ENCODE assay signal across 8 cellular contexts in genomic region chr1:1200876-1201810, GRCh38. TPM values are rescaled to one million over a fixed set of nuclear protein-coding genes. Genes with fewer than 3 reads are reported as not detected.
DNase-seq lines count a peak whose midpoint lies in the region; ATAC-seq, FAIRE-seq and TF ChIP-seq lines count a peak whose summit lies in the region.

No MANE protein-coding gene starts in this region.

- peaks cover 0 to 5% (median 2%) of the 10 kb centered on the region in 4 donors for H3K4me1 Mint-ChIP-seq in CD4-positive, alpha-beta memory T cell

- no peaks in the 10 kb centered on the region for H3K79me2 ChIP-seq in GM12878 (ENCODE audit: control insufficient read depth, insufficient read depth, low read length)

- H3K4me1 ChIP-seq in CD4-positive, alpha-beta memory T cell (ENCODE audit: insufficient read depth, low read length) = peaks cover 15% of the 10 kb centered on the region
- H3K4me1 ChIP-seq in GM12878 (ENCODE audit: control insufficient read depth, insufficient read depth, low read length) = peaks cover 4% of the 10 kb centered on the region; the same call in 1 of the 2 replicates

- CTCF ChIA-PET in CD4-positive, alpha-beta memory T cell (lab: Charles Lee; ENCODE audit: partially characterized antibody) = no interaction called here
- CTCF ChIA-PET in GM12878 (lab: Yijun Ruan, JAX) = interaction anchor here (0.8 to 1.0 kb wide), 2 partner anchors 10 to 55 kb away, joined by 3 to 7 read pairs; no protein-coding TSS in a partner anchor

- H3K27ac ChIP-seq in CD4-positive, alpha-beta memory T cell (ENCODE audit: low read depth, low read length) = peak overlapping the region; percentile 67
- no peak overlapping the region for H3K27ac ChIP-seq in GM12878 (ENCODE audit: control insufficient read depth, insufficient read depth)

- H3K9me3 ChIP-seq in CD4-positive, alpha-beta memory T cell (ENCODE audit: control insufficient read depth in 1 of 2, low read length in 2 of 2) = no peaks in the 10 kb centered on the region
- H3K9me3 ChIP-seq in GM12878 (replicated peaks; ENCODE audit: control insufficient read depth, insufficient read depth, low read length) = no peaks in the 10 kb centered on the region; the same call in 2 of the 3 replicates

- no TSS peak for BruUV-seq in GM12878 (replicated peaks; lab: Mats Ljungman, UMichigan)

- no peak for FAIRE-seq in GM12878 (lab: Jason Lieb, UNC)

- no peak for TF ChIP-seq RAD21 in GM12878 (IDR thresholded peaks at IDR 0.05; ENCODE audit: insufficient read depth, low read depth, low read length)

- POLR2A ChIA-PET in CD4-positive, alpha-beta memory T cell (lab: Charles Lee; ENCODE audit: partially characterized antibody) = interaction anchor here (1.0 kb wide), 1 partner anchor 14 kb away, joined by 3 read pairs; no protein-coding TSS in a partner anchor
- POLR2A ChIA-PET in GM12878 (lab: Charles Lee) = interaction anchor here (0.7 to 1.2 kb wide), 4 partner anchors 12 to 179 kb away, joined by 3 to 4 read pairs (median 4); no protein-coding TSS in a partner anchor

- H3K9me3 Mint-ChIP-seq in CD4-positive, alpha-beta memory T cell = no peaks in the 10 kb centered on the region

- H3K4me3 Mint-ChIP-seq in CD4-positive, alpha-beta memory T cell = peak overlapping the region in 5 of 8 donors; percentile 17 to 67 (median 57)

- RAD21 ChIA-PET in GM12878 (lab: Charles Lee; ENCODE audit: unreplicated experiment) = interaction anchor here (0.7 to 1.4 kb wide), 2 partner anchors 30 kb away, joined by 3 to 5 read pairs; no protein-coding TSS in a partner anchor

- TF ChIP-seq POLR2A in GM12878 (IDR thresholded peaks at IDR 0.05; ENCODE audit: low read depth, low read length) = peak; percentile 17; the same call in 1 of the 2 replicates

- H3K36me3 Mint-ChIP-seq in CD4-positive, alpha-beta memory T cell = no peaks in the 10 kb centered on the region

- peak overlapping the region; percentile 81 to 89 (median 86) for H3K27ac Mint-ChIP-seq in CD4-positive, alpha-beta memory T cell

- no peaks in the 10 kb centered on the region for H4K20me1 ChIP-seq in GM12878 (ENCODE audit: control insufficient read depth, insufficient read depth)

- H2AFZ ChIP-seq in GM12878 (ENCODE audit: control insufficient read depth, low read depth, low read length) = peak overlapping the region; percentile 17

- no peaks in the 10 kb centered on the region for H3K36me3 ChIP-seq in CD4-positive, alpha-beta memory T cell (ENCODE audit: insufficient read depth, low read length)
- no peaks in the 10 kb centered on the region for H3K36me3 ChIP-seq in GM12878 (ENCODE audit: control insufficient read depth in 2 of 2, insufficient read depth in 2 of 2, low read length in 1 of 2)

- DNase-seq in CD4-positive, alpha-beta memory T cell = peak; percentile 87 to 91 (median 90)
- DNase-seq in UCSD-AML1 (lab: John Stamatoyannopoulos, UW; ENCODE audit: unreplicated experiment) (peak; percentile 81), GM12878 (ENCODE audit: low read depth, low spot score) (no peak), left colon (peak in 1 of 2 donors; percentile 65), NCI-H2107 (lab: John Stamatoyannopoulos, UW) (no peak)
- DNase-seq in stimulated activated CD4-positive, alpha-beta T cell treated with anti-CD3 and anti-CD28 coated beads, TNF-alpha, amount 100 ng/mL, for 48 hours (ENCODE audit: low read depth in 3 of 3) = peak; percentile 69 to 85 (median 74)

- no peak for TF ChIP-seq CTCF in GM12878 (IDR thresholded peaks at IDR 0.05 in 2 of 3, conservative IDR thresholded peaks at IDR 0.05 in 1 of 3; ENCODE audit: control insufficient read depth in 2 of 3, extremely low read depth in 1 of 3, insufficient read depth in 1 of 3, low read depth in 3 of 3, low read length in 3 of 3)

- H3K4me2 ChIP-seq in GM12878 (ENCODE audit: control insufficient read depth, insufficient read depth) = peak overlapping the region; percentile 64

- no peak overlapping the region for H3K9ac ChIP-seq in GM12878 (ENCODE audit: control insufficient read depth, insufficient read depth, low read length)

- intact Hi-C loops in CD4-positive, alpha-beta memory T cell (cut with micrococcal nuclease) = no loop called here
- intact Hi-C loops in GM12878 (cut with micrococcal nuclease; ENCODE audit: unreplicated experiment) = no loop called here
- intact Hi-C loops in left colon (cut with DNase I, micrococcal nuclease) = no loop called here

- 5% methylated on average over 20 of the region's 109 CpGs for WGBS in GM12878 (ENCODE audit: insufficient coverage, insufficient replicate concordance, low lambda C conversion rate, missing lambda C conversion rate)

- peak overlapping the region; percentile 6 to 24 for H3K4me3 ChIP-seq in CD4-positive, alpha-beta memory T cell (ENCODE audit: low read length in 2 of 2)
- no peak overlapping the region for H3K4me3 ChIP-seq in GM12878

- in situ Hi-C loops in GM12878 (cut with MboI) = no loop called here

- SMC1A ChIA-PET in GM12878 (lab: Charles Lee; ENCODE audit: uncharacterized antibody, unreplicated experiment) = interaction anchor here (1.0 kb wide), 1 partner anchor 76 kb away, joined by 3 read pairs; no protein-coding TSS in a partner anchor

- peak; percentile 81 to 83; a peak in 3 of 4 replicates for TF ChIP-seq EP300 in GM12878 (IDR thresholded peaks at IDR 0.05; ENCODE audit: borderline replicate concordance in 1 of 2, control insufficient read depth in 1 of 2, low read depth in 2 of 2, low read length in 2 of 2)

- peak; percentile 53 for ATAC-seq in HG02970 (IDR thresholded peaks at IDR 0.05; ENCODE audit: low FRiP score, unreplicated experiment)
- ATAC-seq in GM12878 = peak; percentile 79
- ATAC-seq in left colon = peak; percentile 28
- no peak for ATAC-seq in GM18861 (IDR thresholded peaks at IDR 0.05; ENCODE audit: unreplicated experiment)

- no peaks in the 10 kb centered on the region for H3K27me3 Mint-ChIP-seq in CD4-positive, alpha-beta memory T cell

- H3K27me3 ChIP-seq in CD4-positive, alpha-beta memory T cell (ENCODE audit: insufficient read depth, low read length) = no peaks in the 10 kb centered on the region
- H3K27me3 ChIP-seq in GM12878 (replicated peaks in 1 of 2; ENCODE audit: control insufficient read depth in 2 of 2, insufficient read depth in 2 of 2, low read length in 1 of 2) = no peaks in the 10 kb centered on the region; a peak in 1 of 4 replicates

RNA-seq across cellular contexts. Expression of gene TNFRSF18, which starts 5.2 kb away (rescaled TPM):
- total RNA-seq in CD4-positive, alpha-beta memory T cell = 1 to 10 TPM; 8.0 to 8.6 TPM
- 10 to 100 TPM; 22.1 to 27.1 TPM for polyA plus RNA-seq in CD4-positive, alpha-beta memory T cell
- 10.6 and 12.0 TPM in 2 replicates for total RNA-seq in GM12878 (2013; cell fraction: nucleolus; rRNA removed)
- total RNA-seq in GM12878 (2014; rRNA removed) = 4.6 and 4.8 TPM in 2 replicates
- 0.37 and 0.72 TPM in 2 replicates for total RNA-seq in GM12878 (2014; rRNA removed; fragmentation: Illumina TruSeq; extraction: Trizol)
- total RNA-seq in GM12878 (2021) = 6.1 and 6.3 TPM in 2 replicates
- polyA plus RNA-seq in GM12878 (2011; ENCODE audit: low read depth) = 1.9 TPM
- polyA plus RNA-seq in GM12878 (2011; rRNA removed) = 2.0 and 4.5 TPM in 2 replicates
- polyA plus RNA-seq in GM12878 (2011; cell fraction: cytosol; rRNA removed) = 8.1 and 12.6 TPM in 2 replicates
- 21.6 and 27.6 TPM in 2 replicates for polyA plus RNA-seq in GM12878 (2011; cell fraction: nucleus; rRNA removed)
- polyA plus RNA-seq in GM12878 (2012) = 5.4 and 5.5 TPM in 2 replicates
- 0.53 TPM in 1 of 2 replicates, not detected in the other for polyA plus RNA-seq in GM12878 (2014; fragmentation: Illumina TruSeq; extraction: Trizol)
- under 1 TPM in 1 of 2 experiments, not detected in 1; 0.18 TPM for polyA plus RNA-seq in GM12878 (2014; fragmentation: Nextera tagmentation; extraction: Ambion mirVana)
- polyA plus RNA-seq in GM12878 (2014; rRNA removed) = 7.0 and 7.5 TPM in 2 replicates
- 1 to 10 TPM; 1.3 to 1.5 TPM for polyA plus RNA-seq in GM12878 (2016; fragmentation: Nextera tagmentation; extraction: Ambion mirVana)
- polyA minus RNA-seq in GM12878 (2011; rRNA and poly(A)+ RNA removed) = 1.2 and 5.0 TPM in 2 replicates
- polyA minus RNA-seq in GM12878 (2011; cell fraction: cytosol; rRNA and poly(A)+ RNA removed) = 1.4 and 4.8 TPM in 2 replicates
- 1.7 and 2.2 TPM in 2 replicates for polyA minus RNA-seq in GM12878 (2011; cell fraction: nucleus; rRNA and poly(A)+ RNA removed)
- 1 to 10 TPM in 1 of 2 donors, under 1 TPM in 1; 0.64 to 3.7 TPM for total RNA-seq in left colon

RNA-seq across cellular contexts. Expression of gene TNFRSF4, which starts 12.8 kb away (rescaled TPM):
- total RNA-seq in CD4-positive, alpha-beta memory T cell = 10 to 100 TPM; 13.5 to 15.5 TPM
- 10 to 100 TPM; 63.2 to 75.1 TPM for polyA plus RNA-seq in CD4-positive, alpha-beta memory T cell
- total RNA-seq in GM12878 (2013; cell fraction: nucleolus; rRNA removed) = 8.5 and 8.7 TPM in 2 replicates
- total RNA-seq in GM12878 (2014; rRNA removed) = 6.2 and 6.9 TPM in 2 replicates
- 0.51 and 0.67 TPM in 2 replicates for total RNA-seq in GM12878 (2014; rRNA removed; fragmentation: Illumina TruSeq; extraction: Trizol)
- 6.1 and 6.5 TPM in 2 replicates for total RNA-seq in GM12878 (2021)
- 0.39 TPM for polyA plus RNA-seq in GM12878 (2011; ENCODE audit: low read depth)
- 0.33 TPM in 1 of 2 replicates, not detected in the other for polyA plus RNA-seq in GM12878 (2011; rRNA removed)
- polyA plus RNA-seq in GM12878 (2011; cell fraction: cytosol; rRNA removed) = 0.37 and 0.75 TPM in 2 replicates
- polyA plus RNA-seq in GM12878 (2011; cell fraction: nucleus; rRNA removed) = 1.3 and 1.6 TPM in 2 replicates
- 3.1 and 3.3 TPM in 2 replicates for polyA plus RNA-seq in GM12878 (2012)
- polyA plus RNA-seq in GM12878 (2014; fragmentation: Illumina TruSeq; extraction: Trizol) = 0.24 TPM in 1 of 2 replicates, not detected in the other
- polyA plus RNA-seq in GM12878 (2014; fragmentation: Nextera tagmentation; extraction: Ambion mirVana) = under 1 TPM in 1 of 2 experiments, not detected in 1; 0.05 TPM
- 6.5 and 7.3 TPM in 2 replicates for polyA plus RNA-seq in GM12878 (2014; rRNA removed)
- polyA plus RNA-seq in GM12878 (2016; fragmentation: Nextera tagmentation; extraction: Ambion mirVana) = 1 to 10 TPM; 2.5 to 2.8 TPM
- polyA minus RNA-seq in GM12878 (2011; rRNA and poly(A)+ RNA removed) = not detected in 2 replicates
- polyA minus RNA-seq in GM12878 (2011; cell fraction: cytosol; rRNA and poly(A)+ RNA removed) = not detected in 2 replicates
- 0.24 and 0.67 TPM in 2 replicates for polyA minus RNA-seq in GM12878 (2011; cell fraction: nucleus; rRNA and poly(A)+ RNA removed)
- total RNA-seq in left colon = 1 to 10 TPM in 1 of 2 donors, under 1 TPM in 1; 0.55 to 1.3 TPM

RNA-seq across cellular contexts. Expression of gene TTLL10, which starts 27.5 kb away (rescaled TPM):
- not detected for total RNA-seq in CD4-positive, alpha-beta memory T cell
- polyA plus RNA-seq in CD4-positive, alpha-beta memory T cell = under 1 TPM; 0.27 to 0.45 TPM
- not detected in 2 replicates for total RNA-seq in GM12878 (2013; cell fraction: nucleolus; rRNA removed)
- total RNA-seq in GM12878 (2014; rRNA removed) (not detected in 2 replicates), GM12878 (2014; rRNA removed; fragmentation: Illumina TruSeq; extraction: Trizol) (not detected in 2 replicates), GM12878 (2021) (not detected in 2 replicates), left colon (1 to 10 TPM; 1.2 to 3.0 TPM)
- polyA plus RNA-seq in GM12878 (2011; ENCODE audit: low read depth) = not detected
- polyA plus RNA-seq in GM12878 (2011; rRNA removed) (not detected in 2 replicates), GM12878 (2014; fragmentation: Illumina TruSeq; extraction: Trizol) (not detected in 2 replicates), GM12878 (2014; fragmentation: Nextera tagmentation; extraction: Ambion mirVana) (not detected), GM12878 (2014; rRNA removed) (not detected in 2 replicates), GM12878 (2016; fragmentation: Nextera tagmentation; extraction: Ambion mirVana) (not detected)
- polyA plus RNA-seq in GM12878 (2011; cell fraction: cytosol; rRNA removed) = not detected in 2 replicates
- polyA plus RNA-seq in GM12878 (2011; cell fraction: nucleus; rRNA removed) = not detected in 2 replicates
- not detected in 2 replicates for polyA plus RNA-seq in GM12878 (2012)
- not detected in 2 replicates for polyA minus RNA-seq in GM12878 (2011; rRNA and poly(A)+ RNA removed)
- polyA minus RNA-seq in GM12878 (2011; cell fraction: cytosol; rRNA and poly(A)+ RNA removed) = not detected in 2 replicates
- not detected in 2 replicates for polyA minus RNA-seq in GM12878 (2011; cell fraction: nucleus; rRNA and poly(A)+ RNA removed)

RNA-seq across cellular contexts. Expression of gene SDF4, which starts 30.7 kb away (rescaled TPM):
- 100 to 1,000 TPM; 125 to 138 TPM for total RNA-seq in CD4-positive, alpha-beta memory T cell
- polyA plus RNA-seq in CD4-positive, alpha-beta memory T cell = 100 to 1,000 TPM in 1 of 2 donors, 10 to 100 TPM in 1; 97.4 to 106 TPM
- 53.9 and 54.1 TPM in 2 replicates for total RNA-seq in GM12878 (2013; cell fraction: nucleolus; rRNA removed)
- 43.1 and 48.7 TPM in 2 replicates for total RNA-seq in GM12878 (2014; rRNA removed)
- total RNA-seq in GM12878 (2014; rRNA removed; fragmentation: Illumina TruSeq; extraction: Trizol) = 25.8 and 31.8 TPM in 2 replicates
- 92.2 and 97.2 TPM in 2 replicates for total RNA-seq in GM12878 (2021)
- polyA plus RNA-seq in GM12878 (2011; ENCODE audit: low read depth) = 16.2 TPM
- 16.4 and 28.8 TPM in 2 replicates for polyA plus RNA-seq in GM12878 (2011; rRNA removed)
- polyA plus RNA-seq in GM12878 (2011; cell fraction: cytosol; rRNA removed) = 30.5 and 38.1 TPM in 2 replicates
- 93.2 and 136 TPM in 2 replicates for polyA plus RNA-seq in GM12878 (2011; cell fraction: nucleus; rRNA removed)
- 57.3 and 60.4 TPM in 2 replicates for polyA plus RNA-seq in GM12878 (2012)
- polyA plus RNA-seq in GM12878 (2014; fragmentation: Illumina TruSeq; extraction: Trizol) = 5.9 and 27.2 TPM in 2 replicates
- polyA plus RNA-seq in GM12878 (2014; fragmentation: Nextera tagmentation; extraction: Ambion mirVana) = 1 to 10 TPM in 1 of 2 experiments, under 1 TPM in 1; 0.44 to 2.0 TPM
- polyA plus RNA-seq in GM12878 (2014; rRNA removed) = 51.5 and 65.0 TPM in 2 replicates
- polyA plus RNA-seq in GM12878 (2016; fragmentation: Nextera tagmentation; extraction: Ambion mirVana) = 10 to 100 TPM; 78.5 to 87.8 TPM
- polyA minus RNA-seq in GM12878 (2011; rRNA and poly(A)+ RNA removed) = 24.1 and 24.7 TPM in 2 replicates
- 15.0 and 18.9 TPM in 2 replicates for polyA minus RNA-seq in GM12878 (2011; cell fraction: cytosol; rRNA and poly(A)+ RNA removed)
- polyA minus RNA-seq in GM12878 (2011; cell fraction: nucleus; rRNA and poly(A)+ RNA removed) = 27.2 and 42.8 TPM in 2 replicates
- total RNA-seq in left colon = 100 to 1,000 TPM; 235 to 273 TPM

RNA-seq across cellular contexts. Expression of gene B3GALT6, which starts 30.9 kb away (rescaled TPM):
- 10 to 100 TPM; 23.0 to 23.7 TPM for total RNA-seq in CD4-positive, alpha-beta memory T cell
- 10 to 100 TPM in 1 of 2 donors, 1 to 10 TPM in 1; 5.4 to 14.4 TPM for polyA plus RNA-seq in CD4-positive, alpha-beta memory T cell
- total RNA-seq in GM12878 (2013; cell fraction: nucleolus; rRNA removed) = 13.9 and 14.3 TPM in 2 replicates
- total RNA-seq in GM12878 (2014; rRNA removed) (18.3 and 20.8 TPM in 2 replicates), GM12878 (2014; rRNA removed; fragmentation: Illumina TruSeq; extraction: Trizol) (6.7 and 7.8 TPM in 2 replicates), GM12878 (2021) (18.7 and 20.6 TPM in 2 replicates), left colon (1 to 10 TPM; 8.2 to 9.6 TPM)
- polyA plus RNA-seq in GM12878 (2011; ENCODE audit: low read depth) = 2.2 TPM
- polyA plus RNA-seq in GM12878 (2011; rRNA removed) (1.5 and 2.2 TPM in 2 replicates), GM12878 (2014; fragmentation: Illumina TruSeq; extraction: Trizol) (5.8 and 6.8 TPM in 2 replicates), GM12878 (2014; fragmentation: Nextera tagmentation; extraction: Ambion mirVana) (1 to 10 TPM in 1 of 2 experiments, under 1 TPM in 1; 0.53 to 1.6 TPM), GM12878 (2014; rRNA removed) (14.2 and 17.1 TPM in 2 replicates), GM12878 (2016; fragmentation: Nextera tagmentation; extraction: Ambion mirVana) (1 to 10 TPM; 1.1 to 1.6 TPM)
- polyA plus RNA-seq in GM12878 (2011; cell fraction: cytosol; rRNA removed) = 2.8 and 4.3 TPM in 2 replicates
- 5.4 and 7.7 TPM in 2 replicates for polyA plus RNA-seq in GM12878 (2011; cell fraction: nucleus; rRNA removed)
- 5.4 and 6.2 TPM in 2 replicates for polyA plus RNA-seq in GM12878 (2012)
- 2.4 and 2.9 TPM in 2 replicates for polyA minus RNA-seq in GM12878 (2011; rRNA and poly(A)+ RNA removed)
- polyA minus RNA-seq in GM12878 (2011; cell fraction: cytosol; rRNA and poly(A)+ RNA removed) = 1.2 and 2.7 TPM in 2 replicates
- polyA minus RNA-seq in GM12878 (2011; cell fraction: nucleus; rRNA and poly(A)+ RNA removed) = 12.7 and 22.7 TPM in 2 replicates

Comparison
In these comparisons a context has a peak if more than half of its experiments do, and no peak if none do; other contexts are left out.
1. DNase-seq: peak in CD4-positive, alpha-beta memory T cell (5 of 5), UCSD-AML1 (single experiment) and stimulated activated CD4-positive, alpha-beta T cell treated with anti-CD3 and anti-CD28 coated beads, TNF-alpha, amount 100 ng/mL, for 48 hours (3 of 3); none in GM12878 (single experiment) and NCI-H2107 (single experiment).